ENCODE assay signal across 25 cellular contexts in the genomic region with DNA sequence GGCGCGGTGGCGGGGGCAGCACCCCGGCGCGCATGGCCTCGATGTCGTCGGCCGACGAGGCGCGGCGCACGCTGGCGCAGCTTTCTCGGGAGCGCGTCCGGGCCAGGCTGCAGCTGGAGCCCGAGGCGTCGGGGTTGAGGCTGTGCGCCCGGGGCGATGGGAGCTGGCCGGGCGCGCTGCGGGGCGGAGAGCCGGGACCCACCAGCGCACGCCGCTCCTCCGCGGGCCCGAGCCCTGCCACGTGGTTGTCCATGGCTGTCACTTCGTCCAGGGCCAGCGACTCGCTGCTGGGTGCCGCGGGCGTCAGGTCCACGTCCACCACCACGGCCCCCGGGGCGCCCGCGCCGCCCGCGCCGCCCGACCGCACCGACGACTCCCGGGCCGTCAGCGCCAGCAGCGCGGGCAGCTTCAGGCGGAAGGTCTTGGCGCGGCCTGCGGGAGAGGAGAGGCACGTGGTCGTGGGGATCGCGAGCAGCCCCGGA.
"Had no signal": no experiment of that assay in that cellular context is flagged by ENCODE, and none has a peak within 500 bp of the region (broad histone marks: within the 10 kb centered on the region; RNA-seq: fewer than 3 reads in every experiment).

No MANE protein-coding gene starts in this region.

- H3K9me3 ChIP-seq: MG63, SJCRH30, SK-N-SH had no signal

- H3K27ac ChIP-seq: SJCRH30, WERI-Rb-1 had no signal

- DNase-seq: activated CD4-positive, alpha-beta memory T cell treated with anti-CD3 and anti-CD28 coated beads, Interleukin-2, amount 10 ng/mL, durations not matched to agents 7 days and 5 days; activated CD4-positive, alpha-beta T cell treated with anti-CD3 and anti-CD28 coated beads for 36 hours; activated CD4-positive, alpha-beta T cell treated with anti-CD3 and anti-CD28 coated beads, Interleukin-2, amount 50 U/mL, for 1 hour; activated gamma-delta T cell; activated naive CD4-positive, alpha-beta T cell treated with anti-CD3 and anti-CD28 coated beads for 36 hours; activated T-cell treated with anti-CD3 and anti-CD28 coated beads for 4 hours; activated T-cell treated with anti-CD3 and anti-CD28 coated beads, Interleukin-2, amount 50 U/mL, for 48 hours; MG63; MV-4-11; NCI-H1092 treated with DMSO at 0.1 percent for 48 hours; NCI-H1436; NCI-H1694 treated with DMSO at 0.1 percent for 48 hours; NCI-H2029 treated with DMSO at 0.1 percent for 48 hours; NCI-H345; NCI-H510A; NCI-H69; NK-92 treated with Interleukin-12 subunit alpha and Interleukin-12 subunit beta, amount 100 ng/mL, for 24 hours; Right ventricle myocardium superior; RPMI8226; SJCRH30; T-helper 1 cell; WERI-Rb-1 had no signal

- H3K36me3 ChIP-seq: MG63, SJCRH30 had no signal

- H3K4me1 ChIP-seq: SJCRH30 had no signal

- H3K9ac ChIP-seq: SK-N-SH had no signal

- ATAC-seq: activated CD4-positive, alpha-beta T cell treated with anti-CD3 and anti-CD28 coated beads for 36 hours; activated T-helper 17 cell treated with anti-CD3 and anti-CD28 coated beads, Interleukin-2, amount 50 U/mL, for 72 hours; Panc1 had no signal

- H3K4me2 ChIP-seq: SK-N-SH had no signal

- H3K4me3 ChIP-seq: MG63, SJCRH30 had no signal

- H3K27me3 ChIP-seq: MG63, SJCRH30 had no signal
